ENCODE assay signal across 9 cellular contexts in the genomic region with DNA sequence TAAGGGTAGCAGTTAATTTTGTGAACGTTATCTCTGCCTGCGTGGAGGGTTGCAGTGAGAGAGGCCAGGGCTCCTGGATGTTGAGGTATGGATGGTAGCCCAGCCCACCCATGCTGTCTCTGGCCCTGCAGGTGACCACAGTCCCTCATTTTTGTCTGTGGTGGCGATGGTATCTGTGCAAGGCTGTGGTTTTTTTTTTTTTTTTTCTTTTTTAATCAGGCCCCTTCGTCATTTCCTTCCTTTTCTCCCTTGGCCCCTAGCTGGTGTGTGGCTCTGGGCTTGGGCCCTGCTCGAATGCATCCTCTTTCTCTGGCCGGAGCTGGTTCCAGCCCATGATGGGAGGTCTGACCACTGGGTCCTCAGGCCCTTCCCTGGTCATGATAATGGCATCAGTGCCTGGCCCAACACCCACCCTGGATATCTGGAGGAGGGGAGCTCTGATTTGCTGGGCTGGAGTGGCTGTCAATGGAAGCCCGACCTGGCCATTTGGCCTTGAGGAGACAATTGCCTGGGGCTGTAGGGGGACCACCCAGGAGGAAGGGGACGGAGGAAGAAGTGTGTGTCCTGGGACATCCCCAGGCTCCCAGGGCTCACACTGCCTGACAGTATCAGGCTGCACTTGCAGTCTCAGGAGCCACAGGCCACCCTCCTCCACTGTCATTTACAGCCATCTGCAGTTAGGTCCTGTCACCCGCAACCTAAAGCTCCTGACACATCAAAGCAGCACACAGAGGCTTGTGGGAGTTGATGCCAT. TPM values are rescaled to one million over a fixed set of nuclear protein-coding genes. Genes with fewer than 3 reads are reported as not detected.
A peak's percentile ranks its signal among the peaks of the same experiment; 100 is the strongest.
DNase-seq lines count a peak whose midpoint lies in the region; ATAC-seq and TF ChIP-seq lines count a peak whose summit lies in the region.
"Had no signal": no experiment of that assay in that cellular context is flagged by ENCODE, and none has a peak within 500 bp of the region (broad histone marks: within the 10 kb centered on the region; RNA-seq: fewer than 3 reads in every experiment).

No MANE protein-coding gene starts in this region.

- no peaks in the 10 kb centered on the region for H3K36me3 ChIP-seq in sigmoid colon

- WGBS in sigmoid colon, 2 donors, result 55 to 74% methylated on average over 9 of the region's 9 CpGs

- H3K4me3 Mint-ChIP-seq in activated T-helper 1 cell treated with anti-CD3 and anti-CD28 coated beads, Interleukin-12 subunit alpha, Interleukin-12 subunit beta, Interleukin-2, Interleukin-4 antibody, amounts not matched to agents 30 ng/mL and 10 ng/mL and 1 ng/mL, durations not matched to agents 14 hours and 24 hours and 36 hours, result peak overlapping the region; percentile 22

- H3K9me3 Mint-ChIP-seq in activated T-helper 1 cell treated with anti-CD3 and anti-CD28 coated beads, Interleukin-12 subunit alpha, Interleukin-12 subunit beta, Interleukin-2, Interleukin-4 antibody, amounts not matched to agents 30 ng/mL and 10 ng/mL and 1 ng/mL, durations not matched to agents 14 hours and 24 hours and 36 hours, result no peaks in the 10 kb centered on the region

- H3K27me3 ChIP-seq in sigmoid colon, result no peaks in the 10 kb centered on the region

- no peak for TF ChIP-seq CTCF in sigmoid colon (IDR thresholded peaks at IDR 0.05)

- no peaks in the 10 kb centered on the region for H3K36me3 Mint-ChIP-seq in activated T-helper 1 cell treated with anti-CD3 and anti-CD28 coated beads, Interleukin-12 subunit alpha, Interleukin-12 subunit beta, Interleukin-2, Interleukin-4 antibody, amounts not matched to agents 30 ng/mL and 10 ng/mL and 1 ng/mL, durations not matched to agents 14 hours and 24 hours and 36 hours (ENCODE audit: low read depth)

- H3K27ac ChIP-seq in sigmoid colon, result no peak overlapping the region

- peak; percentile 61 for DNase-seq in NK-92 treated with Interleukin-12 subunit alpha and Interleukin-12 subunit beta, amount 100 ng/mL, for 24 hours (lab: John Stamatoyannopoulos, UW)
- DNase-seq in NK-92 (lab: John Stamatoyannopoulos, UW; ENCODE audit: unreplicated experiment) (no peak), sigmoid colon (peak; percentile 47), SHP77 treated with DMSO at 0.1 percent for 48 hours (lab: John Stamatoyannopoulos, UW) (no peak), dedifferentiated amniotic fluid mesenchymal stem cell (ENCODE audit: extremely low spot score) (no peak), germinal center (ENCODE audit: low spot score) (no peak)
- DNase-seq in activated T-helper 1 cell treated with anti-CD3 and anti-CD28 coated beads, Interleukin-12 subunit alpha, Interleukin-12 subunit beta, Interleukin-2, Interleukin-4 antibody, amounts not matched to agents 30 ng/mL and 10 ng/mL and 1 ng/mL, durations not matched to agents 14 hours and 24 hours and 36 hours (ENCODE audit: low spot score), result no peak
- DNase-seq: NCI-H1436 treated with DMSO at 0.1 percent for 48 hours had no signal

- intact Hi-C loops in activated T-helper 1 cell treated with anti-CD3 and anti-CD28 coated beads, Interleukin-12 subunit alpha, Interleukin-12 subunit beta, Interleukin-2, Interleukin-4 antibody, amounts not matched to agents 30 ng/mL and 10 ng/mL and 1 ng/mL, durations not matched to agents 14 hours and 24 hours and 36 hours (cut with micrococcal nuclease), result no loop called here
- intact Hi-C loops in sigmoid colon (cut with DNase I), result no loop called here

- ATAC-seq in HG03175 (IDR thresholded peaks at IDR 0.05; ENCODE audit: unreplicated experiment), result peak; percentile 61

- no peaks in the 10 kb centered on the region for H3K9me3 ChIP-seq in sigmoid colon

- H3K27ac Mint-ChIP-seq in activated T-helper 1 cell treated with anti-CD3 and anti-CD28 coated beads, Interleukin-12 subunit alpha, Interleukin-12 subunit beta, Interleukin-2, Interleukin-4 antibody, amounts not matched to agents 30 ng/mL and 10 ng/mL and 1 ng/mL, durations not matched to agents 14 hours and 24 hours and 36 hours, result no peak overlapping the region

- H3K4me1 ChIP-seq in sigmoid colon, result no peaks in the 10 kb centered on the region

- no peak overlapping the region for H3K4me3 ChIP-seq in sigmoid colon

- peaks cover 14% of the 10 kb centered on the region for H3K27me3 Mint-ChIP-seq in activated T-helper 1 cell treated with anti-CD3 and anti-CD28 coated beads, Interleukin-12 subunit alpha, Interleukin-12 subunit beta, Interleukin-2, Interleukin-4 antibody, amounts not matched to agents 30 ng/mL and 10 ng/mL and 1 ng/mL, durations not matched to agents 14 hours and 24 hours and 36 hours (ENCODE audit: insufficient read depth)

- TF ChIP-seq POLR2A in sigmoid colon (IDR thresholded peaks at IDR 0.05), result no peak

- peaks cover 29% of the 10 kb centered on the region for H3K4me1 Mint-ChIP-seq in activated T-helper 1 cell treated with anti-CD3 and anti-CD28 coated beads, Interleukin-12 subunit alpha, Interleukin-12 subunit beta, Interleukin-2, Interleukin-4 antibody, amounts not matched to agents 30 ng/mL and 10 ng/mL and 1 ng/mL, durations not matched to agents 14 hours and 24 hours and 36 hours (ENCODE audit: low read depth)

- TF ChIP-seq EP300 in sigmoid colon (IDR thresholded peaks at IDR 0.05), result no peak

RNA-seq across cellular contexts. Expression of gene RNF187, which starts 8.1 kb away (rescaled TPM):
- 137 TPM in 2 replicates for total RNA-seq in activated T-helper 1 cell treated with anti-CD3 and anti-CD28 coated beads, Interleukin-12 subunit alpha, Interleukin-12 subunit beta, Interleukin-2, Interleukin-4 antibody, amounts not matched to agents 30 ng/mL and 10 ng/mL and 1 ng/mL, durations not matched to agents 14 hours and 24 hours and 36 hours
- 10 to 100 TPM; 17.3 to 24.4 (median 22.6) TPM for total RNA-seq in sigmoid colon
- polyA plus RNA-seq in sigmoid colon, result 10 to 100 TPM; 23.4 to 39.8 (median 28.2) TPM

Comparison
In these comparisons a context has a peak if more than half of its experiments do, and no peak if none do; other contexts are left out.
1. DNase-seq: peak in NK-92 treated with Interleukin-12 subunit alpha and Interleukin-12 subunit beta, amount 100 ng/mL, for 24 hours (single experiment) and sigmoid colon (single experiment); none in NK-92 (single experiment), activated T-helper 1 cell treated with anti-CD3 and anti-CD28 coated beads, Interleukin-12 subunit alpha, Interleukin-12 subunit beta, Interleukin-2, Interleukin-4 antibody, amounts not matched to agents 30 ng/mL and 10 ng/mL and 1 ng/mL, durations not matched to agents 14 hours and 24 hours and 36 hours (single experiment), SHP77 treated with DMSO at 0.1 percent for 48 hours (single experiment), dedifferentiated amniotic fluid mesenchymal stem cell (single experiment) and germinal center (single experiment).